1 cellular context compared by ENCODE assay signal in the genomic region with DNA sequence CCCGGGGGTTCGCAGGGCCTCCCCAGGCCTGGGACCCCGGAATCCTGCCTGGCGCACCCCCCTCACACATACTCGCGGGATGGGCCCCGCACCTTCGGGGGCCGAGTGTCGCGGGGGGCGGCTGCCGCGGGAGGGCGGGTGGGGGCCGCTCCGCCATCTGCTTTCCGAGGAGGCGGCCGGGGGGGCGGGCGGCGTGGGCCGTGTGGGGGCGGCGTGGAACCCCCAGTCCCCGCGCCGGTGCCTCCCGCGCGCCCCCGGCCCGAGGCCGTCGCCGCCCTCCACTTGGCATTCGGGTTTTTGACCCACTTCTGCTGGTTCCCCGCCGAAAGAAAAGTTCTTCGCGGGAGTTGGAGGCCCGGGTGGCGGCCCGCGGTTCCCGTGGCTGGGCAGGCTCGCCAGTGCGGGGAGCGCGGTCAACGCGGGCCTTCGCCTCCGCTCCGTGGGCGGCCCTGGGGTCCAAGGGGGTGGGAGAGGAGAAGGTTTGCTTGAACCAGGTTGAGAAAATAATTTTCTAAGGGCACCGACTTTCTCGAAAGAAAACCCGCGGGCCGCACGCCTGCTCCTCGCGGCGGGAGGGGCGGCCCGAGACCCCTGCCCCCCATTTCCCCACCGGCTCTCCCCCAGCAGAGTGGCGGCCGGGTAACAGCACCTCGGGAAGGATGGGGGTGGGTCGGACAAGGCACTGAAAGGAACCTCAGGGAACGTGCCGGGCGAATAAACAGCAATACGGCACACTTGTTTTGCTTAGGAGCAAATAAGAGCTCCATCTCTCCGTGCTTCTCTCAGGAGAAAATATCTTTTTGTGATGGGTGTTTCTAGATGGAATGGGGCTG.
TF ChIP-seq lines count a peak whose summit lies in the region.

No MANE protein-coding gene starts in this region.

TF ChIP-seq in K562, 482 proteins besides CTCF, POLR2A, EP300 and RAD21 (continued from another document):
- TF ChIP-seq BRD9 (IDR thresholded peaks at IDR 0.05; ENCODE audit: low read depth, partially characterized antibody): no peak
- TF ChIP-seq, protein P1, sequence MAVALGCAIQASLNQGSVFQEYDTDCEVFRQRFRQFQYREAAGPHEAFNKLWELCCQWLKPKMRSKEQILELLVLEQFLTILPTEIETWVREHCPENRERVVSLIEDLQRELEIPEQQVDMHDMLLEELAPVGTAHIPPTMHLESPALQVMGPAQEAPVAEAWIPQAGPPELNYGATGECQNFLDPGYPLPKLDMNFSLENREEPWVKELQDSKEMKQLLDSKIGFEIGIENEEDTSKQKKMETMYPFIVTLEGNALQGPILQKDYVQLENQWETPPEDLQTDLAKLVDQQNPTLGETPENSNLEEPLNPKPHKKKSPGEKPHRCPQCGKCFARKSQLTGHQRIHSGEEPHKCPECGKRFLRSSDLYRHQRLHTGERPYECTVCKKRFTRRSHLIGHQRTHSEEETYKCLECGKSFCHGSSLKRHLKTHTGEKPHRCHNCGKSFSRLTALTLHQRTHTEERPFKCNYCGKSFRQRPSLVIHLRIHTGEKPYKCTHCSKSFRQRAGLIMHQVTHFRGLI (CRISPR knock-in tag; IDR thresholded peaks at IDR 0.05): no peak
- no peak for TF ChIP-seq NR3C1 (CRISPR knock-in tag; IDR thresholded peaks at IDR 0.05)
- peak; percentile 53 for TF ChIP-seq TEAD4 (IDR thresholded peaks at IDR 0.05; ENCODE audit: low read length)
- TF ChIP-seq TEAD4 (CRISPR knock-in tag; IDR thresholded peaks at IDR 0.05; ENCODE audit: borderline replicate concordance): no peak
- TF ChIP-seq ZNF76 (CRISPR knock-in tag; IDR thresholded peaks at IDR 0.05; ENCODE audit: borderline replicate concordance): no peak
- TF ChIP-seq, protein P2, sequence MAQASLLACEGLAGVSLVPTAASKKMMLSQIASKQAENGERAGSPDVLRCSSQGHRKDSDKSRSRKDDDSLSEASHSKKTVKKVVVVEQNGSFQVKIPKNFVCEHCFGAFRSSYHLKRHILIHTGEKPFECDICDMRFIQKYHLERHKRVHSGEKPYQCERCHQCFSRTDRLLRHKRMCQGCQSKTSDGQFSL (CRISPR knock-in tag; IDR thresholded peaks at IDR 0.05): no peak
- TF ChIP-seq, protein P2 (tag; IDR thresholded peaks at IDR 0.05): no peak
- TF ChIP-seq, protein P3, sequence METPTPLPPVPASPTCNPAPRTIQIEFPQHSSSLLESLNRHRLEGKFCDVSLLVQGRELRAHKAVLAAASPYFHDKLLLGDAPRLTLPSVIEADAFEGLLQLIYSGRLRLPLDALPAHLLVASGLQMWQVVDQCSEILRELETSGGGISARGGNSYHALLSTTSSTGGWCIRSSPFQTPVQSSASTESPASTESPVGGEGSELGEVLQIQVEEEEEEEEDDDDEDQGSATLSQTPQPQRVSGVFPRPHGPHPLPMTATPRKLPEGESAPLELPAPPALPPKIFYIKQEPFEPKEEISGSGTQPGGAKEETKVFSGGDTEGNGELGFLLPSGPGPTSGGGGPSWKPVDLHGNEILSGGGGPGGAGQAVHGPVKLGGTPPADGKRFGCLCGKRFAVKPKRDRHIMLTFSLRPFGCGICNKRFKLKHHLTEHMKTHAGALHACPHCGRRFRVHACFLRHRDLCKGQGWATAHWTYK (CRISPR knock-in tag; IDR thresholded peaks at IDR 0.05): no peak
- no peak for TF ChIP-seq U2AF2 (optimal IDR thresholded peaks at IDR 0.05; ENCODE audit: low read depth, low read length)
- no peak for TF ChIP-seq TRIM28 (IDR thresholded peaks at IDR 0.05)
- no peak for TF ChIP-seq HNRNPH1 (optimal IDR thresholded peaks at IDR 0.05; ENCODE audit: low read depth, low read length)
- TF ChIP-seq PYGO2 (tag; IDR thresholded peaks at IDR 0.05): no peak
- no peak for TF ChIP-seq ZNF165 (CRISPR knock-in tag; IDR thresholded peaks at IDR 0.05; ENCODE audit: borderline replicate concordance)
- TF ChIP-seq PHTF2 (CRISPR knock-in tag; IDR thresholded peaks at IDR 0.05): no peak
- TF ChIP-seq ZNF561 (CRISPR knock-in tag; conservative IDR thresholded peaks at IDR 0.05): no peak
- TF ChIP-seq ETV1 (tag; conservative IDR thresholded peaks at IDR 0.05; ENCODE audit: low read depth): no peak
- no peak for TF ChIP-seq ZNF347 (CRISPR knock-in tag; IDR thresholded peaks at IDR 0.05; ENCODE audit: low read depth)
- TF ChIP-seq FOXJ3 (CRISPR knock-in tag; IDR thresholded peaks at IDR 0.05): no peak
- TF ChIP-seq ZNF431 (CRISPR knock-in tag; IDR thresholded peaks at IDR 0.05): no peak
- no peak for TF ChIP-seq MCM7 (IDR thresholded peaks at IDR 0.05)
- no peak for TF ChIP-seq ZNF764 (CRISPR knock-in tag; IDR thresholded peaks at IDR 0.05; ENCODE audit: low read depth)
- TF ChIP-seq L3MBTL2 (IDR thresholded peaks at IDR 0.05): no peak
- TF ChIP-seq MCM2 (IDR thresholded peaks at IDR 0.05; ENCODE audit: low read depth): no peak
- no peak for TF ChIP-seq ETV5 (CRISPR knock-in tag; IDR thresholded peaks at IDR 0.05; ENCODE audit: low read depth)
- TF ChIP-seq, protein P4, sequence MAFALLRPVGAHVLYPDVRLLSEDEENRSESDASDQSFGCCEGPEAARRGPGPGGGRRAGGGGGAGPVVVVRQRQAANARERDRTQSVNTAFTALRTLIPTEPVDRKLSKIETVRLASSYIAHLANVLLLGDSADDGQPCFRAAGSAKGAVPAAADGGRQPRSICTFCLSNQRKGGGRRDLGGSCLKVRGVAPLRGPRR (CRISPR knock-in tag; IDR thresholded peaks at IDR 0.05): no peak
- no peak for TF ChIP-seq CBFA2T3 (IDR thresholded peaks at IDR 0.05)
- no peak for TF ChIP-seq TCF3 (CRISPR knock-in tag; IDR thresholded peaks at IDR 0.05)
- no peak for TF ChIP-seq HMG20A (CRISPR knock-in tag; conservative IDR thresholded peaks at IDR 0.05)
- TF ChIP-seq RBM15 (IDR thresholded peaks at IDR 0.05; ENCODE audit: insufficient read depth, low read length): no peak
- TF ChIP-seq JUN (IDR thresholded peaks at IDR 0.05; ENCODE audit: borderline replicate concordance, low read depth, low read length): no peak
- TF ChIP-seq JUN (CRISPR knock-in tag; IDR thresholded peaks at IDR 0.05; ENCODE audit: borderline replicate concordance): no peak
- TF ChIP-seq FIP1L1 (IDR thresholded peaks at IDR 0.05; ENCODE audit: low read depth, low read length, poor library complexity, severe bottlenecking): peak; percentile 46
- TF ChIP-seq CCNT2 (IDR thresholded peaks at IDR 0.05; ENCODE audit: borderline replicate concordance, extremely low read depth, insufficient read length, low read depth, low read length): peak; percentile 42
- no peak for TF ChIP-seq TCF7 (IDR thresholded peaks at IDR 0.05; ENCODE audit: borderline replicate concordance)
- TF ChIP-seq, protein P5, sequence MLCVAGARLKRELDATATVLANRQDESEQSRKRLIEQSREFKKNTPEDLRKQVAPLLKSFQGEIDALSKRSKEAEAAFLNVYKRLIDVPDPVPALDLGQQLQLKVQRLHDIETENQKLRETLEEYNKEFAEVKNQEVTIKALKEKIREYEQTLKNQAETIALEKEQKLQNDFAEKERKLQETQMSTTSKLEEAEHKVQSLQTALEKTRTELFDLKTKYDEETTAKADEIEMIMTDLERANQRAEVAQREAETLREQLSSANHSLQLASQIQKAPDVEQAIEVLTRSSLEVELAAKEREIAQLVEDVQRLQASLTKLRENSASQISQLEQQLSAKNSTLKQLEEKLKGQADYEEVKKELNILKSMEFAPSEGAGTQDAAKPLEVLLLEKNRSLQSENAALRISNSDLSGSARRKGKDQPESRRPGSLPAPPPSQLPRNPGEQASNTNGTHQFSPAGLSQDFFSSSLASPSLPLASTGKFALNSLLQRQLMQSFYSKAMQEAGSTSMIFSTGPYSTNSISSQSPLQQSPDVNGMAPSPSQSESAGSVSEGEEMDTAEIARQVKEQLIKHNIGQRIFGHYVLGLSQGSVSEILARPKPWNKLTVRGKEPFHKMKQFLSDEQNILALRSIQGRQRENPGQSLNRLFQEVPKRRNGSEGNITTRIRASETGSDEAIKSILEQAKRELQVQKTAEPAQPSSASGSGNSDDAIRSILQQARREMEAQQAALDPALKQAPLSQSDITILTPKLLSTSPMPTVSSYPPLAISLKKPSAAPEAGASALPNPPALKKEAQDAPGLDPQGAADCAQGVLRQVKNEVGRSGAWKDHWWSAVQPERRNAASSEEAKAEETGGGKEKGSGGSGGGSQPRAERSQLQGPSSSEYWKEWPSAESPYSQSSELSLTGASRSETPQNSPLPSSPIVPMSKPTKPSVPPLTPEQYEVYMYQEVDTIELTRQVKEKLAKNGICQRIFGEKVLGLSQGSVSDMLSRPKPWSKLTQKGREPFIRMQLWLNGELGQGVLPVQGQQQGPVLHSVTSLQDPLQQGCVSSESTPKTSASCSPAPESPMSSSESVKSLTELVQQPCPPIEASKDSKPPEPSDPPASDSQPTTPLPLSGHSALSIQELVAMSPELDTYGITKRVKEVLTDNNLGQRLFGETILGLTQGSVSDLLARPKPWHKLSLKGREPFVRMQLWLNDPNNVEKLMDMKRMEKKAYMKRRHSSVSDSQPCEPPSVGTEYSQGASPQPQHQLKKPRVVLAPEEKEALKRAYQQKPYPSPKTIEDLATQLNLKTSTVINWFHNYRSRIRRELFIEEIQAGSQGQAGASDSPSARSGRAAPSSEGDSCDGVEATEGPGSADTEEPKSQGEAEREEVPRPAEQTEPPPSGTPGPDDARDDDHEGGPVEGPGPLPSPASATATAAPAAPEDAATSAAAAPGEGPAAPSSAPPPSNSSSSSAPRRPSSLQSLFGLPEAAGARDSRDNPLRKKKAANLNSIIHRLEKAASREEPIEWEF (CRISPR knock-in tag; IDR thresholded peaks at IDR 0.05): no peak
- TF ChIP-seq ZNF253 (CRISPR knock-in tag; conservative IDR thresholded peaks at IDR 0.05): no peak
- TF ChIP-seq ZNF644 (tag; IDR thresholded peaks at IDR 0.05; ENCODE audit: low read depth): no peak
- TF ChIP-seq FOXM1 (IDR thresholded peaks at IDR 0.05; ENCODE audit: low read depth): no peak
- no peak for TF ChIP-seq FOXM1 (CRISPR knock-in tag; IDR thresholded peaks at IDR 0.05; ENCODE audit: low read depth)
- TF ChIP-seq, protein P6, sequence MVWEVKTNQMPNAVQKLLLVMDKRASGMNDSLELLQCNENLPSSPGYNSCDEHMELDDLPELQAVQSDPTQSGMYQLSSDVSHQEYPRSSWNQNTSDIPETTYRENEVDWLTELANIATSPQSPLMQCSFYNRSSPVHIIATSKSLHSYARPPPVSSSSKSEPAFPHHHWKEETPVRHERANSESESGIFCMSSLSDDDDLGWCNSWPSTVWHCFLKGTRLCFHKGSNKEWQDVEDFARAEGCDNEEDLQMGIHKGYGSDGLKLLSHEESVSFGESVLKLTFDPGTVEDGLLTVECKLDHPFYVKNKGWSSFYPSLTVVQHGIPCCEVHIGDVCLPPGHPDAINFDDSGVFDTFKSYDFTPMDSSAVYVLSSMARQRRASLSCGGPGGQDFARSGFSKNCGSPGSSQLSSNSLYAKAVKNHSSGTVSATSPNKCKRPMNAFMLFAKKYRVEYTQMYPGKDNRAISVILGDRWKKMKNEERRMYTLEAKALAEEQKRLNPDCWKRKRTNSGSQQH (CRISPR knock-in tag; IDR thresholded peaks at IDR 0.05): no peak
- TF ChIP-seq SREBF1 (IDR thresholded peaks at IDR 0.05; ENCODE audit: borderline replicate concordance, low read depth, low read length): no peak
- TF ChIP-seq ZNF436 (CRISPR knock-in tag; IDR thresholded peaks at IDR 0.05): no peak
- peak; percentile 2; the same call in 1 of the 2 replicates for TF ChIP-seq PHF8 (IDR thresholded peaks at IDR 0.05; ENCODE audit: borderline replicate concordance, low read length)
